Comparison of ENCODE assay signal across 9 cellular contexts in the genomic region with DNA sequence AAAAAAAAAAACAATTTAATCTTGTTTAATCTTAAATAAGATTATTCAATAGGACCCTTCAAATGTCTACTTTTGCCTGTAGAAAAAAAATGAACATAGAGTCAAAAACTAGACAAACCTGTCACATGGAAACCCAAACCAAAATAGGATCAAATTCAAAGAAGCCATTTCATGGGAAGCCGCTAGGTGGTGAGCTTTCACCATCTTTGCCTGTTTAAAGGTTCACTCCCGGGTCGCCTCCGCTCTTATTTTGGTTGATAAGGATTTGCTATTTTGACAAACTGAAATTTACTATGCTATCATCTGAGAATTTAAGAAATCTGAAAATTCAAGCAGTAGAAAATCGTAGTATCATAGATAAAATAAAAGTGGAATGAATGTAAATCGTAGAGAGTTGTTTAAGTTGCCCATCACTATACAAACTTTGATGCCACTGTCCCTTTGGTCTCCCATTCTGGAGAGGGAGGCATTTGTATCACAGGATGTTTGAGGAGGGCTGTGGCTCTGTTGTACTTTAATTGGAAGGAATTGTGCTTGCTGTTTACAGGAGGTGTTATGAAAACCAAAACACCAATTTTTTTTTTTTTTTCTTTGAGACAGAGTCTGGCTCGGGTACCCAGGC. TPM values are rescaled to one million over a fixed set of nuclear protein-coding genes. Genes with fewer than 3 reads are reported as not detected.
DNase-seq lines count a peak whose midpoint lies in the region; ATAC-seq and TF ChIP-seq lines count a peak whose summit lies in the region.
"Had no signal": no experiment of that assay in that cellular context is flagged by ENCODE, and none has a peak within 500 bp of the region (broad histone marks: within the 10 kb centered on the region; RNA-seq: fewer than 3 reads in every experiment).

No MANE protein-coding gene starts in this region.

- no peaks in the 10 kb centered on the region for H3K9me3 ChIP-seq in stomach

- DNase-seq in CD1c-positive myeloid dendritic cell (ENCODE audit: extremely low spot score) (peak; percentile 60), NCI-H69 (lab: John Stamatoyannopoulos, UW) (peak; percentile 71), astrocyte of the hippocampus (ENCODE audit: low read depth, low spot score) (peak; percentile 79), inferior parietal cortex (ENCODE audit: extremely low spot score) (peak; percentile 74), stomach (peak; percentile 45)

- H3K27me3 ChIP-seq in stomach = peaks cover 0 to 17% (median 0%) of the 10 kb centered on the region in 3 donors

- H3K36me3 ChIP-seq in stomach = no peaks in the 10 kb centered on the region

- TF ChIP-seq EP300 in stomach (IDR thresholded peaks at IDR 0.05) = no peak

- peak; percentile 73 for ATAC-seq in GM18517 (IDR thresholded peaks at IDR 0.05; ENCODE audit: unreplicated experiment)
- ATAC-seq in HG03565 (IDR thresholded peaks at IDR 0.05; ENCODE audit: unreplicated experiment) = peak; percentile 69
- no peak for ATAC-seq in GM21367 (IDR thresholded peaks at IDR 0.05; ENCODE audit: unreplicated experiment)

- H3K4me1 ChIP-seq in stomach = peaks cover 0 to 7% (median 2%) of the 10 kb centered on the region in 4 donors

- intact Hi-C loops in stomach (cut with DNase I; ENCODE audit: low total_unique reads) = loop anchor here (10.0 kb wide), 3 partner anchors 117 to 367 kb away; no protein-coding TSS in a partner anchor

- peak in 5 of 7 experiments; percentile 63 to 88 (median 82) for TF ChIP-seq CTCF in stomach (IDR thresholded peaks at IDR 0.05)

- H3K4me3 ChIP-seq in stomach = no peak overlapping the region

- WGBS in stomach, 5 donors = 14 to 19% (median 18%) methylated on average over 7 of the region's 7 CpGs

- TF ChIP-seq POLR2A in stomach (IDR thresholded peaks at IDR 0.05) = no peak

- H3K27ac ChIP-seq in stomach = no peak overlapping the region

RNA-seq across cellular contexts. Expression of a gene that starts 43.5 kb away (rescaled TPM):
- 10 to 100 TPM in 1 of 5 donors, 1 to 10 TPM in 3, not detected in 1; 1.1 to 12.5 (median 3.1) TPM for total RNA-seq in stomach
- polyA plus RNA-seq in stomach = under 1 TPM; 0.50 to 0.61 (median 0.56) TPM
- total RNA-seq: T-helper 2 cell treated with Interferon-gamma antibody and Interleukin-4, amounts not matched to agents 100 ng/mL and 5 ng/mL, for 36 hours had no signal
